ENCODE assay signal across 11 cellular contexts in the genomic region with DNA sequence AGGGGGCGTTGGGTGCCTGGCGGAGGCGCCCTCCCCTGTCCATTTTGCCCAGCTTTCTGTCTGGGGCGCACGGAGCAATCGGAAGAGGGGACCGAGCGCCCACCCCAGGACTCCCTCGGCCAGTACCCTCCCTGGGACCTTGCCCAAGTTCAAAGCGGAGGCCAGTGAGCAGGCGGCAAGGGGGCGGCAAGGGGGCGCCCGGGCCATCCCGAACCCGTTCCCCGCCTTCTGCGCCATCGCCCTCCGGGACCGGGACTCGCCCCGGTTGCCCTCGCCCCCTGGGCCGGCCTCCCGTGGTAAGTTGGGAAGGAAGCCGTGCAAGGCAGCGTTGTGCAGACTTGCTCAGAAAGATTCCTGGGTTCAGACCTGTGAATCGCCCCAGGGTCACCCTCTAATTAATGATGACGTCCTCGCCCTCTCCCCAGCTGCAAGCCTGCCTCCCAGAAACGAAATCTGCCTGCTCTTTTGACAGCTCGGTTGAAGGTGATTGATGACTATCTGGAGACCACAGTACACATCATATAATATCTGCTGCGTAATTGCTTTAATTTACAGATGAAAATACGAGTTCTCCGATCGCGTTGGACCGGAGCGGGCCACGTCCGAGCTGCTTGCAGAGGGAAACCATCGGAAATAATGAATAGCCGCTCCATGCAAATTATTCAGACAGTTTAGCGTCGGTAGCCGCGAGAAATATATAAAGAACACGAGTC. TPM values are rescaled to one million over a fixed set of nuclear protein-coding genes. Genes with fewer than 3 reads are reported as not detected.
A peak's percentile ranks its signal among the peaks of the same experiment; 100 is the strongest.
DNase-seq lines count a peak whose midpoint lies in the region; ATAC-seq and TF ChIP-seq lines count a peak whose summit lies in the region.
"Had no signal": no experiment of that assay in that cellular context is flagged by ENCODE, and none has a peak within 500 bp of the region (broad histone marks: within the 10 kb centered on the region; RNA-seq: fewer than 3 reads in every experiment).

No MANE protein-coding gene starts in this region.

- H3K27ac ChIP-seq in RWPE2 (ENCODE audit: poor library complexity, severe bottlenecking) (peak overlapping the region; percentile 78), spleen (no peak overlapping the region)
- H3K27ac ChIP-seq: sigmoid colon had no signal

- H3K27ac Mint-ChIP-seq in activated CD8-positive, alpha-beta T cell treated with anti-CD3 and anti-CD28 coated beads, Interleukin-2, amount 10 ng/mL, durations not matched to agents 7 days and 5 days = peak overlapping the region; percentile 20
- no peak overlapping the region for H3K27ac Mint-ChIP-seq in activated CD8-positive, alpha-beta T cell treated with anti-CD3 and anti-CD28 coated beads for 36 hours

- peaks cover 4% of the 10 kb centered on the region for H3K36me3 Mint-ChIP-seq in activated CD8-positive, alpha-beta T cell treated with anti-CD3 and anti-CD28 coated beads, Interleukin-2, amount 10 ng/mL, durations not matched to agents 7 days and 5 days (ENCODE audit: low read depth)
- H3K36me3 Mint-ChIP-seq in activated CD8-positive, alpha-beta T cell treated with anti-CD3 and anti-CD28 coated beads for 36 hours (ENCODE audit: low read depth) = no peaks in the 10 kb centered on the region

- POLR2A ChIA-PET in activated CD8-positive, alpha-beta T cell treated with anti-CD3 and anti-CD28 coated beads, Interleukin-2, amount 10 ng/mL, durations not matched to agents 7 days and 5 days (lab: Charles Lee) = no interaction called here
- POLR2A ChIA-PET in activated CD8-positive, alpha-beta T cell treated with anti-CD3 and anti-CD28 coated beads for 36 hours (lab: Charles Lee) = no interaction called here

- peaks cover 20% of the 10 kb centered on the region for H3K4me1 ChIP-seq in RWPE2 (ENCODE audit: insufficient read depth, poor library complexity, severe bottlenecking)
- H3K4me1 ChIP-seq in spleen = peaks cover 16 to 57% (median 36%) of the 10 kb centered on the region in 6 donors

- no peaks in the 10 kb centered on the region for H3K9me3 ChIP-seq in RWPE2 (ENCODE audit: severe bottlenecking)
- H3K9me3 ChIP-seq in spleen = peaks cover 0 to 8% (median 0%) of the 10 kb centered on the region in 8 donors
- H3K9me3 ChIP-seq: sigmoid colon had no signal

- intact Hi-C loops in activated CD8-positive, alpha-beta T cell treated with anti-CD3 and anti-CD28 coated beads for 36 hours (cut with micrococcal nuclease) = loop anchor here (10.0 kb wide), 1 partner anchor 861 kb away; no protein-coding TSS in a partner anchor
- intact Hi-C loops in spleen (cut with DNase I; ENCODE audit: low total_unique reads) = no loop called here

- no peak for TF ChIP-seq POLR2A in spleen (IDR thresholded peaks at IDR 0.05)

- no peak for TF ChIP-seq CTCF in activated CD8-positive, alpha-beta T cell treated with anti-CD3 and anti-CD28 coated beads for 36 hours (IDR thresholded peaks at IDR 0.05)
- TF ChIP-seq CTCF in RWPE2 (IDR thresholded peaks at IDR 0.05; ENCODE audit: poor library complexity, severe bottlenecking) = peak; percentile 29
- TF ChIP-seq CTCF in spleen (IDR thresholded peaks at IDR 0.05 in 8 of 11, conservative IDR thresholded peaks at IDR 0.05 in 3 of 11) = peak in 1 of 11 experiments; percentile 8

- H3K36me3 ChIP-seq in RWPE2 (ENCODE audit: low read depth) (peaks cover 20% of the 10 kb centered on the region), spleen (no peaks in the 10 kb centered on the region)
- H3K36me3 ChIP-seq: sigmoid colon had no signal

- 4 to 7% (median 6%) methylated on average over 20 to 49 of the region's 49 CpGs for WGBS in spleen, 5 donors

- no peak overlapping the region for H3K4me3 Mint-ChIP-seq in activated CD8-positive, alpha-beta T cell treated with anti-CD3 and anti-CD28 coated beads, Interleukin-2, amount 10 ng/mL, durations not matched to agents 7 days and 5 days
- H3K4me3 Mint-ChIP-seq in activated CD8-positive, alpha-beta T cell treated with anti-CD3 and anti-CD28 coated beads for 36 hours = no peak overlapping the region

- H3K4me3 ChIP-seq in RWPE2 (ENCODE audit: severe bottlenecking) (peak overlapping the region; percentile 83), iPS-11a (ENCODE audit: low read depth, low read length) (peak overlapping the region; percentile 4), spleen (peak overlapping the region in 5 of 8 donors; percentile 13 to 46 (median 26))

- no peaks in the 10 kb centered on the region for H3K9me3 Mint-ChIP-seq in activated CD8-positive, alpha-beta T cell treated with anti-CD3 and anti-CD28 coated beads, Interleukin-2, amount 10 ng/mL, durations not matched to agents 7 days and 5 days (ENCODE audit: insufficient read depth)
- no peaks in the 10 kb centered on the region for H3K9me3 Mint-ChIP-seq in activated CD8-positive, alpha-beta T cell treated with anti-CD3 and anti-CD28 coated beads for 36 hours

- CTCF ChIA-PET in activated CD8-positive, alpha-beta T cell treated with anti-CD3 and anti-CD28 coated beads, Interleukin-2, amount 10 ng/mL, durations not matched to agents 7 days and 5 days (lab: Charles Lee) = no interaction called here
- CTCF ChIA-PET in activated CD8-positive, alpha-beta T cell treated with anti-CD3 and anti-CD28 coated beads for 36 hours (lab: Charles Lee) = no interaction called here

- DNase-seq in activated CD8-positive, alpha-beta T cell treated with anti-CD3 and anti-CD28 coated beads, Interleukin-2, amount 10 ng/mL, durations not matched to agents 7 days and 5 days = no peak
- no peak for DNase-seq in activated CD8-positive, alpha-beta T cell treated with anti-CD3 and anti-CD28 coated beads for 36 hours
- DNase-seq in RWPE2 (ENCODE audit: low spot score) = peak; percentile 82
- peak; percentile 68 for DNase-seq in spleen
- no peak for DNase-seq in AG08395 (ENCODE audit: low spot score)
- DNase-seq in activated CD4-positive, alpha-beta T cell treated with anti-CD3 and anti-CD28 coated beads, Interleukin-2, amount 50 U/mL, for 1 hour = no peak
- DNase-seq: NCI-H2029 treated with DMSO at 0.1 percent for 48 hours, sigmoid colon had no signal

- peaks cover 55% of the 10 kb centered on the region for H3K27me3 Mint-ChIP-seq in activated CD8-positive, alpha-beta T cell treated with anti-CD3 and anti-CD28 coated beads, Interleukin-2, amount 10 ng/mL, durations not matched to agents 7 days and 5 days (ENCODE audit: low read depth)
- peaks cover 52% of the 10 kb centered on the region for H3K27me3 Mint-ChIP-seq in activated CD8-positive, alpha-beta T cell treated with anti-CD3 and anti-CD28 coated beads for 36 hours

- peaks cover 4% of the 10 kb centered on the region for H3K4me1 Mint-ChIP-seq in activated CD8-positive, alpha-beta T cell treated with anti-CD3 and anti-CD28 coated beads, Interleukin-2, amount 10 ng/mL, durations not matched to agents 7 days and 5 days (ENCODE audit: low read depth)
- peaks cover 6% of the 10 kb centered on the region for H3K4me1 Mint-ChIP-seq in activated CD8-positive, alpha-beta T cell treated with anti-CD3 and anti-CD28 coated beads for 36 hours (ENCODE audit: low read depth)

- H3K27me3 ChIP-seq in RWPE2 (ENCODE audit: insufficient read depth, poor library complexity, severe bottlenecking) (no peaks in the 10 kb centered on the region), spleen (replicated peaks in 1 of 7) (peaks cover 4 to 100% (median 95%) of the 10 kb centered on the region in 7 donors)

- ATAC-seq in activated CD8-positive, alpha-beta T cell treated with anti-CD3 and anti-CD28 coated beads, Interleukin-2, amount 10 ng/mL, durations not matched to agents 7 days and 5 days = no peak
- ATAC-seq in activated CD8-positive, alpha-beta T cell treated with anti-CD3 and anti-CD28 coated beads for 36 hours = no peak
- peak; percentile 23 for ATAC-seq in RWPE2 (ENCODE audit: low read depth)
- no peak for ATAC-seq in HG02970 (IDR thresholded peaks at IDR 0.05; ENCODE audit: low FRiP score, unreplicated experiment)

RNA-seq across cellular contexts. Expression of a gene that starts 1.4 kb away (rescaled TPM):
- not detected for total RNA-seq in activated CD8-positive, alpha-beta T cell treated with anti-CD3 and anti-CD28 coated beads, Interleukin-2, amount 10 ng/mL, durations not matched to agents 7 days and 5 days
- not detected for total RNA-seq in activated CD8-positive, alpha-beta T cell treated with anti-CD3 and anti-CD28 coated beads for 36 hours
- total RNA-seq in spleen = not detected
- polyA plus RNA-seq in spleen = under 1 TPM in 1 of 3 donors, not detected in 2; 0.05 TPM
- total RNA-seq: liver, sigmoid colon had no signal
- polyA plus RNA-seq: liver had no signal

Comparison
In these comparisons a context has a peak if more than half of its experiments do, and no peak if none do; other contexts are left out.
1. DNase-seq: peak in RWPE2 (single experiment) and spleen (single experiment); none in activated CD8-positive, alpha-beta T cell treated with anti-CD3 and anti-CD28 coated beads, Interleukin-2, amount 10 ng/mL, durations not matched to agents 7 days and 5 days (single experiment), activated CD8-positive, alpha-beta T cell treated with anti-CD3 and anti-CD28 coated beads for 36 hours (single experiment), AG08395 (single experiment) and activated CD4-positive, alpha-beta T cell treated with anti-CD3 and anti-CD28 coated beads, Interleukin-2, amount 50 U/mL, for 1 hour (single experiment).
2. H3K4me3 ChIP-seq: peak in every context shown above with its lines; median percentile 83 in RWPE2; 26 in spleen; 4 in iPS-11a.